In the genomic region with DNA sequence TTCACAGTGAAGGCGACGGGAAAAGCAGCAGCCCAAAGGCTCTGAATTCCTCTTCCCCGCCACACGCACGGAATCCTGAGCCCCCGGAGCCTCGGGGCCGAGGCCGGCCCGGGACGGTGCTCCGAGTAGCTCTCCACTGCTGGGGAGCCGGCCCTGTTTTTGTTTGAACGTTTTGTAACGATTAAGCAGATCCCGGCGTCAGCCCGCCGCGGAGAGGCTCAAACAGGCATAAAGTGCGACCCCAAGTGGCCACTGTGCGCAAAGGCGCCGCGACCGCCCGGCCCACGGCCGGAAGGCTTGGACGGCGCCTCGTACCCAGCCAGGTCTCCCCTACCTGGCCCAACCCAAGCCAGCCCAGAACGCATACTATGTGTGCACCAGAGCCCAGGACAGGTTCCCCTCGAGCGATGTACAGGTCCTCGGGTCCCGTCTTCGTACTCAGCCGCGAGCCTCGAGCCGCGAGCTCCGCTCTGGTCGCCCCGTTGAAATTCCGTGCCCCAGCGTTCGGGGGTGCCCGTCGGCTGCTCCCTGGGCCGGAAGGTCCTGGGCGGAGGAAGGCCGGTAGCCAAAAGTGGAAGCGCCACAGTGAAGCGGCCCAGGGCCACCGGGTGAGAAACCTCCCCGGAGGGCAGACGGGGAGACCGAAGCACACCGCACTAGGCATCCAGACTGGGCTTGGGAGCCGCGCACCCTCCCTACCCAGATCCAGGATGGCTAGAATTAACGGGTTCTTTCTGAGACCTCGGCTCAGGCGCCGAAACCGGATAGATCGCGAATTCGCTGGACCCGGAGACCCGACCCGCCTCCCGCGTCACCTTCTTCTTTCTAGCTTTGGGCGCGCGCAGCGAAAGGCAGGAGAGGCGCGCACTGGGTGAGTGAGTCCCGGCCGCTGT, we compare ENCODE assay signal across 7 cellular contexts. TPM values are rescaled to one million over a fixed set of nuclear protein-coding genes. Genes with fewer than 3 reads are reported as not detected.
DNase-seq lines count a peak whose midpoint lies in the region; ATAC-seq, FAIRE-seq and TF ChIP-seq lines count a peak whose summit lies in the region.

No MANE protein-coding gene starts in this region.

- H4K20me1 ChIP-seq in HepG2 (ENCODE audit: insufficient read depth, low read length): no peaks in the 10 kb centered on the region; the same call in 1 of the 2 replicates

- peak; percentile 90 for TF ChIP-seq CTCF in GM12872 (IDR thresholded peaks at IDR 0.05; ENCODE audit: insufficient read depth, low read depth, low read length)
- peak; percentile 98 for TF ChIP-seq CTCF in HepG2 (CRISPR knock-in tag; IDR thresholded peaks at IDR 0.05)

- no peaks in the 10 kb centered on the region for H3K9me3 ChIP-seq in HepG2 (ENCODE audit: low read length)

- H3K27me3 ChIP-seq in HepG2 (ENCODE audit: control insufficient read depth in 1 of 2, insufficient read depth in 2 of 2, low read length in 2 of 2): peaks cover 11 to 50% of the 10 kb centered on the region in 2 experiments

- in situ Hi-C loops in HepG2 (cut with HindIII; ENCODE audit: extremely low pct_ligation_motif_present, low pct_unique_long_range_greater_than_20kb): loop anchor here (5.0 to 10.0 kb wide), 3 partner anchors 428 to 1575 kb away; no protein-coding TSS in a partner anchor

- no TSS peak for BruUV-seq in HepG2 (replicated peaks; lab: Mats Ljungman, UMichigan)

- H3K4me1 ChIP-seq in HepG2 (ENCODE audit: insufficient read depth, low read length): peaks cover 13% of the 10 kb centered on the region; the same call in 1 of the 2 replicates

- H3K36me3 ChIP-seq in HepG2 (replicated peaks in 1 of 2; ENCODE audit: control insufficient read depth in 1 of 2, insufficient read depth in 2 of 2, low read length in 2 of 2): no peaks in the 10 kb centered on the region

- TF ChIP-seq POLR2A in HepG2 (IDR thresholded peaks at IDR 0.05; ENCODE audit: insufficient read depth in 1 of 2, low read depth in 2 of 2, low read length in 2 of 2): no peak

- no peak overlapping the region for H3K27ac Mint-ChIP-seq in activated CD4-positive, alpha-beta T cell treated with anti-CD3 and anti-CD28 coated beads, Interleukin-2, amount 10 ng/mL, durations not matched to agents 7 days and 5 days

- H3K9me3 Mint-ChIP-seq in activated CD4-positive, alpha-beta T cell treated with anti-CD3 and anti-CD28 coated beads, Interleukin-2, amount 10 ng/mL, durations not matched to agents 7 days and 5 days: no peaks in the 10 kb centered on the region

- no peaks in the 10 kb centered on the region for H3K36me3 Mint-ChIP-seq in activated CD4-positive, alpha-beta T cell treated with anti-CD3 and anti-CD28 coated beads, Interleukin-2, amount 10 ng/mL, durations not matched to agents 7 days and 5 days (ENCODE audit: low read depth)

- H3K79me2 ChIP-seq in HepG2 (ENCODE audit: insufficient read depth, low read length): no peaks in the 10 kb centered on the region

- H2AFZ ChIP-seq in HepG2 (ENCODE audit: low read length): no peak overlapping the region

- POLR2A ChIA-PET in activated CD4-positive, alpha-beta T cell treated with anti-CD3 and anti-CD28 coated beads, Interleukin-2, amount 10 ng/mL, durations not matched to agents 7 days and 5 days (lab: Charles Lee): no interaction called here
- POLR2A ChIA-PET in HepG2 (lab: Yijun Ruan, JAX): no interaction called here

- CTCF ChIA-PET in activated CD4-positive, alpha-beta T cell treated with anti-CD3 and anti-CD28 coated beads, Interleukin-2, amount 10 ng/mL, durations not matched to agents 7 days and 5 days (lab: Charles Lee): no interaction called here
- CTCF ChIA-PET in HepG2 (lab: Yijun Ruan, JAX; ENCODE audit: low intra/inter-chr PET ratio, low total read pairs): interaction anchor here (0.6 to 2.5 kb wide), 6 partner anchors 421 to 1578 kb away, joined by 3 to 22 read pairs (median 4); no protein-coding TSS in a partner anchor

- H3K27me3 Mint-ChIP-seq in activated CD4-positive, alpha-beta T cell treated with anti-CD3 and anti-CD28 coated beads, Interleukin-2, amount 10 ng/mL, durations not matched to agents 7 days and 5 days: peaks cover 89% of the 10 kb centered on the region

- peak overlapping the region; percentile 66 for H3K4me3 Mint-ChIP-seq in activated CD4-positive, alpha-beta T cell treated with anti-CD3 and anti-CD28 coated beads, Interleukin-2, amount 10 ng/mL, durations not matched to agents 7 days and 5 days

- peak overlapping the region; percentile 41 to 75 (median 50) for H3K4me3 ChIP-seq in HepG2 (replicated peaks in 1 of 3; ENCODE audit: insufficient read depth in 1 of 3, low read depth in 2 of 3, low read length in 3 of 3)

- H3K4me1 Mint-ChIP-seq in activated CD4-positive, alpha-beta T cell treated with anti-CD3 and anti-CD28 coated beads, Interleukin-2, amount 10 ng/mL, durations not matched to agents 7 days and 5 days: peaks cover 17% of the 10 kb centered on the region

- peak; percentile 55 for ATAC-seq in HG02852 (IDR thresholded peaks at IDR 0.05; ENCODE audit: unreplicated experiment)
- ATAC-seq in HepG2: peak; percentile 78

- WGBS in HepG2 (ENCODE audit: low lambda C conversion rate): 29% methylated on average over 52 of the region's 84 CpGs

- TF ChIP-seq RAD21 in HepG2 (CRISPR knock-in tag; IDR thresholded peaks at IDR 0.05): peak; percentile 99

- peak; percentile 8 for DNase-seq in NCI-H2196 treated with DMSO at 0.1 percent for 48 hours (lab: John Stamatoyannopoulos, UW; ENCODE audit: unreplicated experiment)
- DNase-seq in activated CD4-positive, alpha-beta T cell treated with anti-CD3 and anti-CD28 coated beads, Interleukin-2, amount 10 ng/mL, durations not matched to agents 7 days and 5 days: peak; percentile 75
- DNase-seq in dermis blood vessel endothelial cell: peak; percentile 93
- DNase-seq in HepG2 (ENCODE audit: low spot score): peak; percentile 85
- peak; percentile 82 to 83 for DNase-seq in stimulated activated CD4-positive, alpha-beta T cell treated with anti-CD3 and anti-CD28 coated beads, Interleukin-2, amount 100 ng/mL, for 48 hours

- no peak overlapping the region; the same call in 1 of the 2 replicates for H3K9ac ChIP-seq in HepG2 (ENCODE audit: insufficient read depth, low read depth, low read length)

- H3K4me2 ChIP-seq in HepG2 (ENCODE audit: low read depth, low read length): peak overlapping the region; percentile 93

- H3K27ac ChIP-seq in HepG2 (ENCODE audit: extremely low read length, insufficient read depth, low read length): no peak overlapping the region

- intact Hi-C loops in HepG2 (cut with micrococcal nuclease; ENCODE audit: unreplicated experiment): loop anchor here (1.0 to 10.0 kb wide), 5 partner anchors 22 to 1575 kb away; no protein-coding TSS in a partner anchor

- TF ChIP-seq EP300 in HepG2 (IDR thresholded peaks at IDR 0.05; ENCODE audit: low read depth in 2 of 2, low read length in 2 of 2) (peak in 1 of 2 experiments; percentile 31; a peak in 1 of 4 replicates), HepG2 (CRISPR knock-in tag; IDR thresholded peaks at IDR 0.05; ENCODE audit: borderline replicate concordance) (no peak)

- peak; percentile 85 for FAIRE-seq in HepG2 (lab: Jason Lieb, UNC)

TF ChIP-seq in HepG2, 621 proteins besides CTCF, POLR2A, EP300 and RAD21 (continues in another document):
- TF ChIP-seq ZNF660 (CRISPR knock-in tag; IDR thresholded peaks at IDR 0.05; ENCODE audit: borderline replicate concordance, low read depth): no peak
- TF ChIP-seq, protein P1, sequence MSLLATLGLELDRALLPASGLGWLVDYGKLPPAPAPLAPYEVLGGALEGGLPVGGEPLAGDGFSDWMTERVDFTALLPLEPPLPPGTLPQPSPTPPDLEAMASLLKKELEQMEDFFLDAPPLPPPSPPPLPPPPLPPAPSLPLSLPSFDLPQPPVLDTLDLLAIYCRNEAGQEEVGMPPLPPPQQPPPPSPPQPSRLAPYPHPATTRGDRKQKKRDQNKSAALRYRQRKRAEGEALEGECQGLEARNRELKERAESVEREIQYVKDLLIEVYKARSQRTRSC (CRISPR knock-in tag; IDR thresholded peaks at IDR 0.05; ENCODE audit: low read depth): no peak
- TF ChIP-seq, protein P2, sequence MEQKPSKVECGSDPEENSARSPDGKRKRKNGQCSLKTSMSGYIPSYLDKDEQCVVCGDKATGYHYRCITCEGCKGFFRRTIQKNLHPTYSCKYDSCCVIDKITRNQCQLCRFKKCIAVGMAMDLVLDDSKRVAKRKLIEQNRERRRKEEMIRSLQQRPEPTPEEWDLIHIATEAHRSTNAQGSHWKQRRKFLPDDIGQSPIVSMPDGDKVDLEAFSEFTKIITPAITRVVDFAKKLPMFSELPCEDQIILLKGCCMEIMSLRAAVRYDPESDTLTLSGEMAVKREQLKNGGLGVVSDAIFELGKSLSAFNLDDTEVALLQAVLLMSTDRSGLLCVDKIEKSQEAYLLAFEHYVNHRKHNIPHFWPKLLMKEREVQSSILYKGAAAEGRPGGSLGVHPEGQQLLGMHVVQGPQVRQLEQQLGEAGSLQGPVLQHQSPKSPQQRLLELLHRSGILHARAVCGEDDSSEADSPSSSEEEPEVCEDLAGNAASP (CRISPR knock-in tag; IDR thresholded peaks at IDR 0.05; ENCODE audit: borderline replicate concordance): peak; percentile 39; the same call in 1 of the 2 replicates

RNA-seq across cellular contexts. Expression of a gene that starts 1.2 kb away (rescaled TPM):
- total RNA-seq in activated CD4-positive, alpha-beta T cell treated with anti-CD3 and anti-CD28 coated beads, Interleukin-2, amount 10 ng/mL, durations not matched to agents 7 days and 5 days: not detected
- 3.4 and 5.9 TPM in 2 replicates for total RNA-seq in dermis blood vessel endothelial cell
- total RNA-seq in HepG2 (2016; rRNA removed; fragmentation: Illumina TruSeq; extraction: Trizol): 0.11 and 0.18 TPM in 2 replicates
- total RNA-seq in HepG2 (2016; cell fraction: cytosol; rRNA removed; fragmentation: Illumina TruSeq; extraction: Trizol; ENCODE audit: low read depth): not detected in 2 replicates
- 0.06 and 0.27 TPM in 2 replicates for total RNA-seq in HepG2 (2016; cell fraction: insoluble cytoplasmic fraction; rRNA removed; fragmentation: Illumina TruSeq; extraction: Trizol)
- total RNA-seq in HepG2 (2016; cell fraction: membrane; rRNA removed; fragmentation: Illumina TruSeq; extraction: Trizol): 0.03 and 0.09 TPM in 2 replicates
- total RNA-seq in HepG2 (2016; cell fraction: nucleus; rRNA removed; fragmentation: Illumina TruSeq; extraction: Trizol): 0.13 and 0.25 TPM in 2 replicates
- 0.08 and 0.14 TPM in 2 replicates for polyA plus RNA-seq in HepG2 (2011; rRNA removed)
- 0.04 and 0.10 TPM in 2 replicates for polyA plus RNA-seq in HepG2 (2011; cell fraction: cytosol; rRNA removed)
- 0.14 and 0.24 TPM in 2 replicates for polyA plus RNA-seq in HepG2 (2011; cell fraction: nucleus; rRNA removed)
- 0.11 and 0.28 TPM in 2 replicates for polyA plus RNA-seq in HepG2 (2012)
- polyA plus RNA-seq in HepG2 (2016; cell fraction: cytosol; fragmentation: Illumina TruSeq; extraction: Trizol; ENCODE audit: low read depth): not detected in 2 replicates
- 0.26 and 0.32 TPM in 2 replicates for polyA plus RNA-seq in HepG2 (2016; cell fraction: insoluble cytoplasmic fraction; fragmentation: Illumina TruSeq; extraction: Trizol; ENCODE audit: low read depth)
- 0.05 and 0.07 TPM in 2 replicates for polyA plus RNA-seq in HepG2 (2016; cell fraction: membrane; fragmentation: Illumina TruSeq; extraction: Trizol; ENCODE audit: low read depth)
- 0.39 and 0.52 TPM in 2 replicates for polyA plus RNA-seq in HepG2 (2016; cell fraction: nucleus; fragmentation: Illumina TruSeq; extraction: Trizol; ENCODE audit: insufficient read depth, low read depth)
- polyA minus RNA-seq in HepG2 (2011; rRNA and poly(A)+ RNA removed; ENCODE audit: low replicate concordance): 0.06 and 0.98 TPM in 2 replicates
- polyA minus RNA-seq in HepG2 (2011; cell fraction: cytosol; rRNA and poly(A)+ RNA removed): 0.18 and 0.20 TPM in 2 replicates
- 0.12 and 0.13 TPM in 2 replicates for polyA minus RNA-seq in HepG2 (2011; cell fraction: nucleus; rRNA and poly(A)+ RNA removed)

Comparison
In these comparisons a context has a peak if more than half of its experiments do, and no peak if none do; other contexts are left out.
1. DNase-seq: peak in every context shown above with its lines; median percentile 93 in dermis blood vessel endothelial cell; 85 in HepG2; 82 in stimulated activated CD4-positive, alpha-beta T cell treated with anti-CD3 and anti-CD28 coated beads, Interleukin-2, amount 100 ng/mL, for 48 hours; 75 in activated CD4-positive, alpha-beta T cell treated with anti-CD3 and anti-CD28 coated beads, Interleukin-2, amount 10 ng/mL, durations not matched to agents 7 days and 5 days; 8 in NCI-H2196 treated with DMSO at 0.1 percent for 48 hours.